ENCODE assay signal across 20 cellular contexts in the genomic region with DNA sequence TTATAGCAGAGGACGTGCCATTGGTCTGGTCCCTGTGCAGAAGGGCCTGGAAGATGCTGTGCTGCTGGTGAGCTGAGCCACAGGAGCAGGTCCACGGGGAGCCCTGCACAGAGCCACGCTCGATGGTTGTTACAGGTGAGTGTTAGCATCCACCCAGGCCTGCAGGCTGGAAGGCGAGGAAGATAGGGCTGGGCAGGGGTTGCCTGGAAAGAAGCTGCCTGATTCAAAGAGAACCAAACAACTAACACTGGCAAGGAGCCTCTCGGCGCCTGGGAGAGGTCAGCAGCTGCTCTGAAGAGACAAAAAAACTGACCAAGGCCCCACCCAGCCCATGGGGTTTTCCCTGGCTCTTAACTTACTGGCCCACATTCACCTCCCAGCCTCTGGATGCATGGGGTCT.
DNase-seq lines count a peak whose midpoint lies in the region; ATAC-seq and TF ChIP-seq lines count a peak whose summit lies in the region.
"Had no signal": no experiment of that assay in that cellular context is flagged by ENCODE, and none has a peak within 500 bp of the region (broad histone marks: within the 10 kb centered on the region; RNA-seq: fewer than 3 reads in every experiment).

No MANE protein-coding gene starts in this region.

- no peak overlapping the region for H4K8ac ChIP-seq in H9 (replicated peaks; ENCODE audit: insufficient read length, low read depth, low read length)
- H4K8ac ChIP-seq in neuronal stem cell (ENCODE audit: low read depth, low read length), result no peak overlapping the region

- H4K91ac ChIP-seq in H9 (ENCODE audit: insufficient read length, low read depth, low read length) (no peak overlapping the region), neuronal stem cell (ENCODE audit: low read depth, low read length, poor library complexity) (no peak overlapping the region)

- H3K27ac ChIP-seq in BLaER1 (no peak overlapping the region), H9 (ENCODE audit: insufficient read length, low read depth, low read length) (no peak overlapping the region), neuronal stem cell (replicated peaks; ENCODE audit: low read length) (no peak overlapping the region), vagina (no peak overlapping the region)
- H3K27ac ChIP-seq: 22Rv1, A549, C4-2B had no signal

- intact Hi-C loops in vagina (cut with DNase I), result no loop called here

- H4K20me1 ChIP-seq in BLaER1 (no peaks in the 10 kb centered on the region), H9 (ENCODE audit: control insufficient read depth, insufficient read depth, insufficient read length) (no peaks in the 10 kb centered on the region)

- H2BK12ac ChIP-seq in H9 (ENCODE audit: insufficient read length, low read depth, low read length), result no peak overlapping the region
- no peak overlapping the region for H2BK12ac ChIP-seq in neuronal stem cell (ENCODE audit: low read length)

- no peak overlapping the region for H3K9ac ChIP-seq in BLaER1
- H3K9ac ChIP-seq in H9 (ENCODE audit: extremely low read depth, insufficient read length, low read length), result no peak overlapping the region
- no peak overlapping the region for H3K9ac ChIP-seq in neuronal stem cell (ENCODE audit: low read depth, low read length, poor library complexity)

- H3K27ac Mint-ChIP-seq in H9 (no peak overlapping the region; a peak in 1 of 7 replicates), HFFc6 (no peak overlapping the region)
- H3K27ac Mint-ChIP-seq: B cell; CD4-positive, alpha-beta T cell; CD8-positive, alpha-beta T cell had no signal

- H2BK5ac ChIP-seq in H9 (ENCODE audit: insufficient read length, low read length) (no peak overlapping the region), neuronal stem cell (ENCODE audit: low read length) (no peak overlapping the region)

- H3K18ac ChIP-seq in H9 (ENCODE audit: insufficient read length, low read depth, low read length), result no peak overlapping the region
- no peak overlapping the region for H3K18ac ChIP-seq in neuronal stem cell (ENCODE audit: low read length)

- no peaks in the 10 kb centered on the region for H3K23me2 ChIP-seq in H9 (ENCODE audit: insufficient read length, low read depth, low read length, poor library complexity, severe bottlenecking)

- H2BK15ac ChIP-seq in H9 (ENCODE audit: low read depth, low read length), result no peak overlapping the region
- H2BK15ac ChIP-seq in neuronal stem cell (ENCODE audit: low read length), result peak overlapping the region; percentile 22

- H3K4me3 ChIP-seq in BLaER1 (no peak overlapping the region), neuronal stem cell (ENCODE audit: low read length in 2 of 2) (no peak overlapping the region), vagina (no peak overlapping the region)
- H3K4me3 ChIP-seq: A549, GM12878 had no signal

- H3K4ac ChIP-seq in H9 (ENCODE audit: low read depth, low read length), result no peak overlapping the region
- no peak overlapping the region for H3K4ac ChIP-seq in neuronal stem cell (ENCODE audit: low read length)

- no peaks in the 10 kb centered on the region for H3K79me1 ChIP-seq in H9 (ENCODE audit: insufficient read depth, low read depth, low read length, poor library complexity, severe bottlenecking)
- no peaks in the 10 kb centered on the region for H3K79me1 ChIP-seq in neuronal stem cell (ENCODE audit: low read depth, low read length)

- H3K36me3 ChIP-seq in BLaER1 (no peaks in the 10 kb centered on the region), neuronal stem cell (replicated peaks in 1 of 2; ENCODE audit: control insufficient read depth in 2 of 2, insufficient read depth in 2 of 2, low read length in 2 of 2) (no peaks in the 10 kb centered on the region), vagina (no peaks in the 10 kb centered on the region)

- H2BK120ac ChIP-seq in H9 (ENCODE audit: low read depth, low read length, poor library complexity, severe bottlenecking), result no peak overlapping the region
- no peak overlapping the region for H2BK120ac ChIP-seq in neuronal stem cell (ENCODE audit: low read depth, low read length)

- H2BK20ac ChIP-seq in H9 (ENCODE audit: low read depth, low read length, poor library complexity, severe bottlenecking), result no peak overlapping the region

- H3K4me2 ChIP-seq in BLaER1 (peak overlapping the region; percentile 63; the same call in 1 of the 2 replicates), H9 (ENCODE audit: insufficient read depth, insufficient read length, low read length) (no peak overlapping the region), neuronal stem cell (ENCODE audit: insufficient read depth, low read length, poor library complexity, severe bottlenecking) (no peak overlapping the region)
- H3K4me2 ChIP-seq: A549 had no signal

- H3K4me1 ChIP-seq in BLaER1 (peaks cover 25% of the 10 kb centered on the region), H9 (ENCODE audit: insufficient read depth, low read length) (no peaks in the 10 kb centered on the region; the same call in 1 of the 2 replicates), neuronal stem cell (ENCODE audit: control insufficient read depth in 2 of 2, insufficient read depth in 1 of 2, low read depth in 1 of 2, low read length in 2 of 2) (peaks cover 0 to 7% of the 10 kb centered on the region in 2 donors), vagina (no peaks in the 10 kb centered on the region)
- H3K4me1 ChIP-seq: A549, Caco-2 had no signal

- H3T11ph ChIP-seq in H9 (ENCODE audit: low read length), result no peak overlapping the region

- no peak overlapping the region for H3K4me3 Mint-ChIP-seq in H9
- no peak overlapping the region for H3K4me3 Mint-ChIP-seq in HFFc6
- H3K4me3 Mint-ChIP-seq: B cell; CD4-positive, alpha-beta T cell; CD8-positive, alpha-beta T cell had no signal

- no peaks in the 10 kb centered on the region for H3K79me2 ChIP-seq in H9 (ENCODE audit: insufficient read depth, low read length)

- H3K4me1 Mint-ChIP-seq in H9, result peaks cover 2 to 12% of the 10 kb centered on the region in 2 experiments; a peak in 2 of 4 replicates
- H3K4me1 Mint-ChIP-seq in HFFc6 (ENCODE audit: low read depth), result no peaks in the 10 kb centered on the region
- H3K4me1 Mint-ChIP-seq: B cell had no signal

- peak overlapping the region; percentile 18; the same call in 1 of the 2 replicates for H3K14ac ChIP-seq in H9 (ENCODE audit: insufficient read depth, low read length)
- H3K14ac ChIP-seq in neuronal stem cell (ENCODE audit: low read length), result no peak overlapping the region

- DNase-seq in H9 (no peak), neuronal stem cell (ENCODE audit: low spot score) (no peak), vagina (ENCODE audit: extremely low spot score in 2 of 2) (peak; percentile 74 to 81), NOMO-1 (lab: John Stamatoyannopoulos, UW; ENCODE audit: unreplicated experiment in 2 of 2) (no peak), HFFc6 (no peak)
- DNase-seq: AML-193; Caco-2; Calu3; CD4-positive, alpha-beta T cell; CD8-positive, alpha-beta T cell; DND-41; EL; GDM1 had no signal

- no peak overlapping the region for H3K56ac ChIP-seq in H9 (ENCODE audit: insufficient read length, low read depth, low read length)

- H2AFZ ChIP-seq in H9 (ENCODE audit: low read length) (no peak overlapping the region), neuronal stem cell (ENCODE audit: low read length) (no peak overlapping the region)

- H3K27me3 Mint-ChIP-seq in H9 (ENCODE audit: low read depth) (peaks cover 1% of the 10 kb centered on the region), HFFc6 (ENCODE audit: insufficient read depth) (no peaks in the 10 kb centered on the region; the same call in 1 of the 2 replicates)
- H3K27me3 Mint-ChIP-seq: CD4-positive, alpha-beta T cell had no signal

- TF ChIP-seq CTCF in H9 (conservative IDR thresholded peaks at IDR 0.05) (no peak), vagina (IDR thresholded peaks at IDR 0.05) (no peak), HFFc6 (IDR thresholded peaks at IDR 0.05) (no peak)

- H3K36me3 Mint-ChIP-seq in H9 (ENCODE audit: insufficient read depth in 1 of 3, low read depth in 3 of 3) (peaks cover 3 to 9% (median 3%) of the 10 kb centered on the region in 3 experiments; a peak in 5 of 7 replicates), HFFc6 (ENCODE audit: low read depth) (no peaks in the 10 kb centered on the region)
- H3K36me3 Mint-ChIP-seq: CD8-positive, alpha-beta T cell had no signal

- H2AK5ac ChIP-seq in H9 (ENCODE audit: insufficient read length, low read length) (no peak overlapping the region), neuronal stem cell (ENCODE audit: low read depth, low read length) (peak overlapping the region; percentile 35)

- H3K9me3 Mint-ChIP-seq in H9 (peaks cover 4 to 7% of the 10 kb centered on the region in 2 experiments), HFFc6 (peaks cover 45% of the 10 kb centered on the region)
- H3K9me3 Mint-ChIP-seq: CD4-positive, alpha-beta T cell had no signal

- no peak overlapping the region for H3K23ac ChIP-seq in H9 (ENCODE audit: insufficient read length, low read depth, low read length)
- no peak overlapping the region for H3K23ac ChIP-seq in neuronal stem cell (ENCODE audit: low read depth, low read length, poor library complexity)

- no peak overlapping the region for H4K5ac ChIP-seq in H9 (ENCODE audit: insufficient read length, low read depth, low read length)

- TF ChIP-seq POLR2A in vagina (IDR thresholded peaks at IDR 0.05), result no peak

- no peak for ATAC-seq in HG02678 (IDR thresholded peaks at IDR 0.05; ENCODE audit: unreplicated experiment)
- ATAC-seq: A549; CD8-positive, alpha-beta T cell; GM12878 had no signal

- no CpG with 5 or more reads among the region's 7 CpGs for WGBS in H9 (ENCODE audit: extremely low coverage, insufficient read length, low lambda C conversion rate)
- no CpG with 5 or more reads among the region's 7 CpGs for WGBS in neuronal stem cell (ENCODE audit: extremely low coverage in 2 of 2, insufficient read length in 2 of 2, insufficient replicate concordance in 1 of 2), 2 donors

- peaks cover 5% of the 10 kb centered on the region; the same call in 1 of the 2 replicates for H3K9me3 ChIP-seq in BLaER1
- no peaks in the 10 kb centered on the region for H3K9me3 ChIP-seq in H9 (ENCODE audit: control insufficient read depth, low read depth, low read length)
- H3K9me3 ChIP-seq in neuronal stem cell (replicated peaks in 1 of 2; ENCODE audit: control insufficient read depth in 2 of 2, insufficient read depth in 1 of 2, low read depth in 1 of 2, low read length in 2 of 2), result peaks cover 0 to 2% of the 10 kb centered on the region in 2 donors
- H3K9me3 ChIP-seq in vagina, result no peaks in the 10 kb centered on the region
- H3K9me3 ChIP-seq: A549, Caco-2 had no signal

- no peaks in the 10 kb centered on the region for H3K27me3 ChIP-seq in BLaER1
- H3K27me3 ChIP-seq in H9 (ENCODE audit: insufficient read depth, low read length), result no peaks in the 10 kb centered on the region
- H3K27me3 ChIP-seq in neuronal stem cell (ENCODE audit: control insufficient read depth in 3 of 3, insufficient read depth in 3 of 3, low read depth in 1 of 3, low read length in 3 of 3), result no peaks in the 10 kb centered on the region
- H3K27me3 ChIP-seq in vagina, result no peaks in the 10 kb centered on the region

Comparison
In these comparisons a context has a peak if more than half of its experiments do, and no peak if none do; other contexts are left out.
1. DNase-seq: peak in vagina (2 of 2); none in H9 (single experiment), neuronal stem cell (single experiment), NOMO-1 (0 of 2) and HFFc6 (single experiment).